In genomic region chr6:156698239-156699016, GRCh38 we compare ENCODE assay signal across 11 cellular contexts.
DNase-seq lines count a peak whose midpoint lies in the region; ATAC-seq and TF ChIP-seq lines count a peak whose summit lies in the region.
"Had no signal": no experiment of that assay in that cellular context is flagged by ENCODE, and none has a peak within 500 bp of the region (broad histone marks: within the 10 kb centered on the region; RNA-seq: fewer than 3 reads in every experiment).

No MANE protein-coding gene starts in this region.

- ATAC-seq in GM19395 (IDR thresholded peaks at IDR 0.05; ENCODE audit: unreplicated experiment) (peak; percentile 78), HG02970 (IDR thresholded peaks at IDR 0.05; ENCODE audit: low FRiP score, unreplicated experiment) (peak; percentile 71)

- no peaks in the 10 kb centered on the region for H3K9me3 ChIP-seq in BLaER1 treated with 17β-estradiol and CSF1 and Interleukin-3, amounts not matched to agents 10 nM and 100 nM (replicated peaks in 1 of 11)

- DNase-seq in NCI-H82 treated with DMSO at 0.1 percent for 48 hours (lab: John Stamatoyannopoulos, UW; ENCODE audit: unreplicated experiment), result peak; percentile 24
- no peak for DNase-seq in dorsolateral prefrontal cortex
- no peak for DNase-seq in hypothalamus (lab: John Stamatoyannopoulos, UW)
- DNase-seq in NCI-H1105 treated with DMSO at 0.1 percent for 48 hours (lab: John Stamatoyannopoulos, UW), result no peak
- DNase-seq in brain microvascular endothelial cell, result no peak
- DNase-seq: activated CD4-positive, alpha-beta T cell treated with anti-CD3 and anti-CD28 coated beads for 4 hours; GOT3; NCI-H524 treated with DMSO at 0.1 percent for 48 hours had no signal

- TF ChIP-seq CTCF in dorsolateral prefrontal cortex (IDR thresholded peaks at IDR 0.05 in 54 of 56, conservative IDR thresholded peaks at IDR 0.05 in 2 of 56; ENCODE audit: low read depth in 1 of 56, partially characterized antibody in 56 of 56) (no peak), brain microvascular endothelial cell (IDR thresholded peaks at IDR 0.05; ENCODE audit: low read depth, low read length, missing control alignments) (no peak)

- H3K4me2 ChIP-seq in BLaER1 treated with 17β-estradiol and CSF1 and Interleukin-3, amounts not matched to agents 10 nM and 100 nM, result peak overlapping the region; percentile 51 to 84 (median 73)

- H3K9ac ChIP-seq in BLaER1 treated with 17β-estradiol and CSF1 and Interleukin-3, amounts not matched to agents 10 nM and 100 nM, result no peak overlapping the region

- intact Hi-C loops in dorsolateral prefrontal cortex (cut with DNase I), result no loop called here

- no peaks in the 10 kb centered on the region for H3K27me3 ChIP-seq in BLaER1 treated with 17β-estradiol and CSF1 and Interleukin-3, amounts not matched to agents 10 nM and 100 nM
- H3K27me3 ChIP-seq in dorsolateral prefrontal cortex (no peaks in the 10 kb centered on the region), brain microvascular endothelial cell (replicated peaks) (no peaks in the 10 kb centered on the region)

- in situ Hi-C loops in brain microvascular endothelial cell (cut with HindIII; ENCODE audit: low pct_ligation_motif_present, low sequenced_read_pairs), result no loop called here

- H3K27ac ChIP-seq in BLaER1 treated with 17β-estradiol and CSF1 and Interleukin-3, amounts not matched to agents 10 nM and 100 nM, result peak overlapping the region in 5 of 11 experiments; percentile 8 to 39 (median 15); a peak in 8 of 22 replicates
- H3K27ac ChIP-seq in dorsolateral prefrontal cortex (no peak overlapping the region), brain microvascular endothelial cell (no peak overlapping the region)

- H3K4me1 ChIP-seq in BLaER1 treated with 17β-estradiol and CSF1 and Interleukin-3, amounts not matched to agents 10 nM and 100 nM, result peaks cover 28 to 38% (median 35%) of the 10 kb centered on the region in 10 experiments

- H4K20me1 ChIP-seq in BLaER1 treated with 17β-estradiol and CSF1 and Interleukin-3, amounts not matched to agents 10 nM and 100 nM, result no peaks in the 10 kb centered on the region

- no peaks in the 10 kb centered on the region for H3K36me3 ChIP-seq in BLaER1 treated with 17β-estradiol and CSF1 and Interleukin-3, amounts not matched to agents 10 nM and 100 nM
- no peaks in the 10 kb centered on the region for H3K36me3 ChIP-seq in brain microvascular endothelial cell (replicated peaks)

- no peak overlapping the region for H3K4me3 ChIP-seq in BLaER1 treated with 17β-estradiol and CSF1 and Interleukin-3, amounts not matched to agents 10 nM and 100 nM
- H3K4me3 ChIP-seq in dorsolateral prefrontal cortex, result no peak overlapping the region
- no peak overlapping the region for H3K4me3 ChIP-seq in brain microvascular endothelial cell (ENCODE audit: low read depth, low read length)
